ENCODE assay signal across 18 cellular contexts in the genomic region with DNA sequence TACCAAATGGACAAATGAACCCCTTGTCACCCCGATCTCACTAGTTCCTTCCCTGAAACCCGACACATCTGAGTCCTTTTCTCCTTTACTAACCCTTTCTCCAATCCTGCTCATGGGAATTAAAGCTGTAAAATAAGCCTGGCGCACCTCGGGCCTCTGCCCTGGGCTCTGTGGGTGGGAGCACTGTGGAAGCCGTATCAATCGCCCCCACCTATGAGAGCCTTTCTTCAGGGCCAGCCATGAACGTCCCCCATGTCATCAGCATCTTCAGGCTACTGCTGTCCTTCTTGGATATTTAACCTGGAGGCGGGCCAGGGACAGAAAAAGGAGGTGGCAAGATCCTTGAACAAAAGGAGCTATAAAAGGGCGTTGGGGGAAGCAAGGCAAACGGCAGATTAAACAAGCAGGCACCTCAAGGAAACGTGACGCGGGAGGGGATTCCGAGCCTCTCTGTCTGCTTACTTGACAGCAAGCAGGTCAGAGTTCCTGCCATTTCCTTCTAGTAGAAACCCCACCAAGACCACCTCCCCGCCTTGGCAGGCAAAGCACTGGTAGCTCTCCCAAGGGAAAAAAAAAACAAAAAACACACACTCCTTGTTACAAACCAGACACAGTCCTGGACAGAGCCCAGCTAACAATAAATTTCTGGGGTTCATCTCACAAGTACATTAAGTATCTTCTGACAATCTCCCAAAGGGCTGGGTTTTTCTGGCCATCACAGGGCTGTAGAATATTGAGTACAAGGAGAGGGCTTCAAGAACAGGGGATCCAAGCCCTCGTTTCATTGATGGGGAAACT.
DNase-seq lines count a peak whose midpoint lies in the region; FAIRE-seq and TF ChIP-seq lines count a peak whose summit lies in the region.
"Had no signal": no experiment of that assay in that cellular context is flagged by ENCODE, and none has a peak within 500 bp of the region (broad histone marks: within the 10 kb centered on the region; RNA-seq: fewer than 3 reads in every experiment).

No MANE protein-coding gene starts in this region.

- H3K4me3 ChIP-seq in HEK293 (ENCODE audit: low read depth, low read length) (no peak overlapping the region), H1 (ENCODE audit: extremely low read depth in 1 of 4, insufficient read depth in 2 of 4, low read depth in 3 of 4, low read length in 4 of 4) (no peak overlapping the region), rectal smooth muscle tissue (ENCODE audit: low read length) (peak overlapping the region; percentile 30)

- FAIRE-seq in H1 (lab: Jason Lieb, UNC): no peak
- FAIRE-seq: HepG2 had no signal

- H3K14ac ChIP-seq in H1 (ENCODE audit: insufficient read length): no peak overlapping the region

- CTCF ChIA-PET in HEK293 (lab: Yijun Ruan, JAX) (interaction anchor here (0.7 kb wide), 1 partner anchor 75 kb away, joined by 3 read pairs; no protein-coding TSS in a partner anchor), H1 (lab: Charles Lee; ENCODE audit: partially characterized antibody) (interaction anchor here (0.8 to 1.2 kb wide), 5 partner anchors 35 to 315 kb away, joined by 3 to 4 read pairs (median 3); no protein-coding TSS in a partner anchor)
- CTCF ChIA-PET in activated CD4-positive, alpha-beta memory T cell treated with anti-CD3 and anti-CD28 coated beads, Interleukin-2, amount 10 ng/mL, durations not matched to agents 7 days and 5 days (lab: Charles Lee): interaction anchor here (0.5 kb wide), 1 partner anchor 29 kb away, joined by 3 read pairs; no protein-coding TSS in a partner anchor

- H3K9me3 Mint-ChIP-seq in activated CD4-positive, alpha-beta memory T cell treated with anti-CD3 and anti-CD28 coated beads, Interleukin-2, amount 10 ng/mL, durations not matched to agents 7 days and 5 days: no peaks in the 10 kb centered on the region
- H3K9me3 Mint-ChIP-seq: activated B cell treated with CpG ODN at 0.5 μM for 24 hours; activated T-helper 2 cell treated with anti-CD3 and anti-CD28 coated beads, Interferon-gamma antibody, Interleukin-2, Interleukin-4, amounts not matched to agents 10 μg/mL and 5 μg/mL and 100 μg/mL, durations not matched to agents 14 hours and 24 hours and 36 hours had no signal

- H3K79me1 ChIP-seq in H1 (ENCODE audit: low read depth, low read length): no peaks in the 10 kb centered on the region

- no peak overlapping the region for H4K5ac ChIP-seq in H1 (ENCODE audit: insufficient read length, low read depth, low read length)

- H3K4ac ChIP-seq in H1 (replicated peaks; ENCODE audit: insufficient read length, low read depth, low read length): no peak overlapping the region

- no peak for TF ChIP-seq RAD21 in H1 (IDR thresholded peaks at IDR 0.05 in 1 of 2, conservative IDR thresholded peaks at IDR 0.05 in 1 of 2; ENCODE audit: low read depth in 2 of 2, low read length in 2 of 2)

- peak overlapping the region in 1 of 2 experiments; percentile 4; a peak in 1 of 4 replicates for H3K4me2 ChIP-seq in H1 (ENCODE audit: insufficient read depth in 1 of 2, low read depth in 2 of 2, low read length in 2 of 2)

- WGBS in H1 (ENCODE audit: extremely low coverage in 1 of 2, insufficient coverage in 1 of 2, insufficient read length in 1 of 2, insufficient replicate concordance in 2 of 2, low coverage in 1 of 2, low lambda C conversion rate in 2 of 2, missing lambda C conversion rate in 1 of 2), 2 experiments: 74% methylated on average over 16 of the region's 16 CpGs; no CpG with 5 or more reads in 1 of the 2 experiments

- TF ChIP-seq EP300 in H1 (IDR thresholded peaks at IDR 0.05; ENCODE audit: borderline replicate concordance in 1 of 2, low read depth in 2 of 2, low read length in 2 of 2): no peak

- H3K36me3 ChIP-seq in HEK293 (ENCODE audit: control insufficient read depth in 2 of 2, insufficient read depth in 1 of 2, low read length in 2 of 2) (no peaks in the 10 kb centered on the region), H1 (ENCODE audit: control insufficient read depth in 2 of 4, insufficient read depth in 4 of 4, low read length in 3 of 4) (no peaks in the 10 kb centered on the region), rectal smooth muscle tissue (ENCODE audit: control insufficient read depth, insufficient read depth, low read length) (no peaks in the 10 kb centered on the region)

- no peak overlapping the region for H3K9ac ChIP-seq in H1 (replicated peaks in 1 of 4; ENCODE audit: extremely low read depth in 1 of 4, low read depth in 3 of 4, low read length in 3 of 4)
- no peak overlapping the region for H3K9ac ChIP-seq in rectal smooth muscle tissue (ENCODE audit: low read length)

- H3K23ac ChIP-seq in H1 (ENCODE audit: insufficient read length): no peak overlapping the region

- no peak overlapping the region for H3K18ac ChIP-seq in H1 (ENCODE audit: extremely low read depth, low read length)

- H2BK12ac ChIP-seq in H1 (ENCODE audit: low read depth, low read length): no peak overlapping the region

- H3K4me1 ChIP-seq in HEK293 (ENCODE audit: control insufficient read depth, insufficient read depth, low read length): peaks cover 4% of the 10 kb centered on the region
- H3K4me1 ChIP-seq in H1 (replicated peaks in 1 of 4; ENCODE audit: control insufficient read depth in 3 of 4, insufficient read depth in 4 of 4, low read length in 3 of 4): peaks cover 0 to 6% (median under 1%) of the 10 kb centered on the region in 4 experiments; a peak in 3 of 7 replicates
- H3K4me1 ChIP-seq in rectal smooth muscle tissue (ENCODE audit: control insufficient read depth, insufficient read depth, low read length): peaks cover 10% of the 10 kb centered on the region

- H4K20me1 ChIP-seq in H1 (replicated peaks in 1 of 2; ENCODE audit: control insufficient read depth in 1 of 2, insufficient read depth in 2 of 2, low read length in 2 of 2): no peaks in the 10 kb centered on the region

- DNase-seq in H1 (ENCODE audit: low read depth in 1 of 2, low spot score in 2 of 2) (no peak), iris pigment epithelial cell (ENCODE audit: low read depth) (peak; percentile 14), NCI-H1417 treated with DMSO at 0.1 percent for 48 hours (lab: John Stamatoyannopoulos, UW) (no peak), NCI-H2029 treated with DMSO at 0.1 percent for 48 hours (lab: John Stamatoyannopoulos, UW) (no peak)
- no peak for DNase-seq in activated CD4-positive, alpha-beta memory T cell treated with anti-CD3 and anti-CD28 coated beads, Interleukin-2, amount 10 ng/mL, durations not matched to agents 7 days and 5 days
- no peak for DNase-seq in activated effector memory CD4-positive, alpha-beta T cell treated with anti-CD3 and anti-CD28 coated beads, Interleukin-2, amount 50 U/mL, for 16 hours
- DNase-seq: activated B cell treated with CpG ODN at 0.5 μM for 24 hours; islet precursor cell; NCI-H187 treated with DMSO at 0.1 percent for 48 hours; NCI-H510A; occipital lobe; SHP77; stimulated activated CD4-positive, alpha-beta T cell treated with anti-CD3 and anti-CD28 coated beads, Interleukin-4, amount 100 ng/mL, for 24 hours; T-helper 17 cell had no signal

- no peak overlapping the region for H2BK15ac ChIP-seq in H1 (ENCODE audit: low read length)

- H3K4me1 Mint-ChIP-seq in activated CD4-positive, alpha-beta memory T cell treated with anti-CD3 and anti-CD28 coated beads, Interleukin-2, amount 10 ng/mL, durations not matched to agents 7 days and 5 days: no peaks in the 10 kb centered on the region
- H3K4me1 Mint-ChIP-seq: activated B cell treated with CpG ODN at 0.5 μM for 24 hours, T-helper 17 cell had no signal

- no peak overlapping the region for H3K27ac Mint-ChIP-seq in activated CD4-positive, alpha-beta memory T cell treated with anti-CD3 and anti-CD28 coated beads, Interleukin-2, amount 10 ng/mL, durations not matched to agents 7 days and 5 days
- H3K27ac Mint-ChIP-seq: activated B cell treated with CpG ODN at 0.5 μM for 24 hours; activated T-helper 2 cell treated with anti-CD3 and anti-CD28 coated beads, Interferon-gamma antibody, Interleukin-2, Interleukin-4, amounts not matched to agents 10 μg/mL and 5 μg/mL and 100 μg/mL, durations not matched to agents 14 hours and 24 hours and 36 hours; T-helper 17 cell had no signal

- peaks cover 6% of the 10 kb centered on the region for H3K36me3 Mint-ChIP-seq in activated CD4-positive, alpha-beta memory T cell treated with anti-CD3 and anti-CD28 coated beads, Interleukin-2, amount 10 ng/mL, durations not matched to agents 7 days and 5 days (ENCODE audit: low read depth)

- H2AFZ ChIP-seq in H1 (ENCODE audit: low read length): peak overlapping the region; percentile 7; the same call in 1 of the 2 replicates

- H3K9me3 ChIP-seq in HEK293 (ENCODE audit: control insufficient read depth, insufficient read depth, low read depth, low read length) (no peaks in the 10 kb centered on the region), H1 (ENCODE audit: insufficient read depth in 2 of 2, low read depth in 1 of 2, low read length in 1 of 2) (no peaks in the 10 kb centered on the region)

- no peak for TF ChIP-seq CTCF in HEK293 (tag by site-specific recombination; IDR thresholded peaks at IDR 0.05)
- no peak for TF ChIP-seq CTCF in H1 (IDR thresholded peaks at IDR 0.05; ENCODE audit: control extremely low read depth in 1 of 3, insufficient read depth in 1 of 3, low read depth in 1 of 3, low read length in 3 of 3)

- H2AK5ac ChIP-seq in H1 (ENCODE audit: low read depth, low read length): no peak overlapping the region

- H3K56ac ChIP-seq in H1 (replicated peaks; ENCODE audit: insufficient read length, low read depth, low read length): no peak overlapping the region

- POLR2A ChIA-PET in HEK293 (lab: Yijun Ruan, JAX): no interaction called here
- POLR2A ChIA-PET in H1 (lab: Charles Lee; ENCODE audit: partially characterized antibody): no interaction called here
- POLR2A ChIA-PET in activated CD4-positive, alpha-beta memory T cell treated with anti-CD3 and anti-CD28 coated beads, Interleukin-2, amount 10 ng/mL, durations not matched to agents 7 days and 5 days (lab: Charles Lee): no interaction called here

- no peak for TF ChIP-seq POLR2A in H1 (IDR thresholded peaks at IDR 0.05; ENCODE audit: control extremely low read depth in 1 of 2, low read depth in 2 of 2, low read length in 2 of 2)

- H3K27ac ChIP-seq in HEK293 (ENCODE audit: extremely low read depth, low read depth, low read length) (no peak overlapping the region), H1 (ENCODE audit: low read depth, low read length) (no peak overlapping the region), rectal smooth muscle tissue (ENCODE audit: low read depth, low read length) (peak overlapping the region; percentile 76)

- no peak overlapping the region for H2BK120ac ChIP-seq in H1 (replicated peaks; ENCODE audit: low read depth, low read length)

- no peak overlapping the region for H3K4me3 Mint-ChIP-seq in activated CD4-positive, alpha-beta memory T cell treated with anti-CD3 and anti-CD28 coated beads, Interleukin-2, amount 10 ng/mL, durations not matched to agents 7 days and 5 days
- H3K4me3 Mint-ChIP-seq: activated B cell treated with CpG ODN at 0.5 μM for 24 hours, T-helper 17 cell had no signal

- H3K79me2 ChIP-seq in H1 (ENCODE audit: control insufficient read depth in 1 of 2, insufficient read depth in 2 of 2, low read length in 2 of 2): no peaks in the 10 kb centered on the region

- no peak overlapping the region for H4K91ac ChIP-seq in H1 (replicated peaks; ENCODE audit: insufficient read length, low read length)

- H2BK20ac ChIP-seq in H1 (ENCODE audit: low read length): no peak overlapping the region

- no peaks in the 10 kb centered on the region for H3K23me2 ChIP-seq in H1 (ENCODE audit: low read depth, low read length)

- H3K27me3 ChIP-seq in H1 (replicated peaks in 1 of 4; ENCODE audit: control insufficient read depth in 3 of 4, extremely low read depth in 1 of 4, insufficient read depth in 3 of 4, low read length in 3 of 4) (no peaks in the 10 kb centered on the region; a peak in 1 of 7 replicates), rectal smooth muscle tissue (ENCODE audit: control insufficient read depth, insufficient read depth, low read length) (no peaks in the 10 kb centered on the region)

- H2BK5ac ChIP-seq in H1 (ENCODE audit: low read depth, low read length): no peak overlapping the region

- no peak overlapping the region; the same call in 1 of the 2 replicates for H4K8ac ChIP-seq in H1 (ENCODE audit: extremely low read depth, insufficient read depth, low read length)

- peaks cover 29% of the 10 kb centered on the region for H3K27me3 Mint-ChIP-seq in activated CD4-positive, alpha-beta memory T cell treated with anti-CD3 and anti-CD28 coated beads, Interleukin-2, amount 10 ng/mL, durations not matched to agents 7 days and 5 days
- H3K27me3 Mint-ChIP-seq: activated B cell treated with CpG ODN at 0.5 μM for 24 hours had no signal
